In genomic region chr6:1965596-1966224, GRCh38 we compare ENCODE assay signal across 16 cellular contexts.
DNase-seq lines count a peak whose midpoint lies in the region; ATAC-seq and TF ChIP-seq lines count a peak whose summit lies in the region.
"Had no signal": no experiment of that assay in that cellular context is flagged by ENCODE, and none has a peak within 500 bp of the region (broad histone marks: within the 10 kb centered on the region; RNA-seq: fewer than 3 reads in every experiment).

No MANE protein-coding gene starts in this region.

- peaks cover 0 to 9% of the 10 kb centered on the region in 2 donors for H3K36me3 Mint-ChIP-seq in activated naive CD4-positive, alpha-beta T cell treated with anti-CD3 and anti-CD28 coated beads, Interleukin-2, amount 50 U/mL, for 72 hours

- H3K4me1 Mint-ChIP-seq in stimulated activated naive CD8-positive, alpha-beta T cell treated with anti-CD3 and anti-CD28 coated beads, Interleukin-15, amount 100 ng/mL, for 72 hours = peaks cover 6% of the 10 kb centered on the region
- H3K4me1 Mint-ChIP-seq: CD4-positive, alpha-beta memory T cell had no signal

- H3K27ac ChIP-seq in left ventricle myocardium inferior (replicated peaks) = peak overlapping the region; percentile 27
- H3K27ac ChIP-seq: 22Rv1; BLaER1 treated with 17β-estradiol and CSF1 and Interleukin-3, amounts not matched to agents 10 nM and 100 nM; KMS-11 had no signal

- DNase-seq in left ventricle myocardium inferior (no peak), left cardiac atrium (no peak), fibroblast of villous mesenchyme (ENCODE audit: low read depth) (peak; percentile 41)
- no peak for DNase-seq in stimulated activated naive CD8-positive, alpha-beta T cell treated with anti-CD3 and anti-CD28 coated beads, Interleukin-15, amount 100 ng/mL, for 72 hours
- no peak for DNase-seq in activated naive CD4-positive, alpha-beta T cell treated with anti-CD3 and anti-CD28 coated beads, Interleukin-2, amount 50 U/mL, for 72 hours (ENCODE audit: low spot score in 2 of 2)
- DNase-seq: CD4-positive, alpha-beta memory T cell; DMS79; EL had no signal

- peaks cover 0 to 4% of the 10 kb centered on the region in 2 donors for H3K9me3 Mint-ChIP-seq in stimulated activated naive CD8-positive, alpha-beta T cell treated with anti-CD3 and anti-CD28 coated beads, Interleukin-15, amount 100 ng/mL, for 72 hours
- H3K9me3 Mint-ChIP-seq in activated naive CD4-positive, alpha-beta T cell treated with anti-CD3 and anti-CD28 coated beads, Interleukin-2, amount 50 U/mL, for 72 hours = no peaks in the 10 kb centered on the region

- no peak overlapping the region for H3K27ac Mint-ChIP-seq in stimulated activated naive CD8-positive, alpha-beta T cell treated with anti-CD3 and anti-CD28 coated beads, Interleukin-15, amount 100 ng/mL, for 72 hours
- peak overlapping the region in 1 of 2 donors; percentile 87 for H3K27ac Mint-ChIP-seq in activated naive CD4-positive, alpha-beta T cell treated with anti-CD3 and anti-CD28 coated beads, Interleukin-2, amount 50 U/mL, for 72 hours

- TF ChIP-seq CTCF in left ventricle myocardium inferior (IDR thresholded peaks at IDR 0.05; ENCODE audit: borderline replicate concordance) (no peak), fibroblast of villous mesenchyme (IDR thresholded peaks at IDR 0.05; ENCODE audit: insufficient read depth, low read depth, low read length) (no peak)

- H3K36me3 ChIP-seq in left ventricle myocardium inferior = no peaks in the 10 kb centered on the region
- H3K36me3 ChIP-seq: HAP-1 had no signal

- H3K27me3 Mint-ChIP-seq in stimulated activated naive CD8-positive, alpha-beta T cell treated with anti-CD3 and anti-CD28 coated beads, Interleukin-15, amount 100 ng/mL, for 72 hours = no peaks in the 10 kb centered on the region
- H3K27me3 Mint-ChIP-seq: CD4-positive, alpha-beta memory T cell had no signal

- no peak overlapping the region for H3K4me3 Mint-ChIP-seq in stimulated activated naive CD8-positive, alpha-beta T cell treated with anti-CD3 and anti-CD28 coated beads, Interleukin-15, amount 100 ng/mL, for 72 hours
- H3K4me3 Mint-ChIP-seq: CD4-positive, alpha-beta memory T cell had no signal

- peaks cover 10% of the 10 kb centered on the region for H3K4me1 ChIP-seq in left ventricle myocardium inferior
- H3K4me1 ChIP-seq: BLaER1 treated with 17β-estradiol and CSF1 and Interleukin-3, amounts not matched to agents 10 nM and 100 nM; HAP-1 had no signal

- ATAC-seq in left cardiac atrium (no peak), HG02610 (IDR thresholded peaks at IDR 0.05; ENCODE audit: unreplicated experiment) (peak; percentile 65), GM21367 (IDR thresholded peaks at IDR 0.05; ENCODE audit: unreplicated experiment) (no peak), GM18498 (IDR thresholded peaks at IDR 0.05; ENCODE audit: unreplicated experiment) (no peak)
- no peak for ATAC-seq in stimulated activated naive CD8-positive, alpha-beta T cell treated with anti-CD3 and anti-CD28 coated beads, Interleukin-15, amount 100 ng/mL, for 72 hours
- no peak for ATAC-seq in activated naive CD4-positive, alpha-beta T cell treated with anti-CD3 and anti-CD28 coated beads, Interleukin-2, amount 50 U/mL, for 72 hours
- ATAC-seq: HepG2 had no signal

- H3K9me3 ChIP-seq in left ventricle myocardium inferior (replicated peaks) = no peaks in the 10 kb centered on the region
- H3K9me3 ChIP-seq: BLaER1 treated with 17β-estradiol and CSF1 and Interleukin-3, amounts not matched to agents 10 nM and 100 nM; HAP-1 had no signal

- H3K4me3 ChIP-seq in left ventricle myocardium inferior (no peak overlapping the region), fibroblast of villous mesenchyme (ENCODE audit: low read depth, low read length) (no peak overlapping the region)
- H3K4me3 ChIP-seq: BLaER1 treated with 17β-estradiol and CSF1 and Interleukin-3, amounts not matched to agents 10 nM and 100 nM; HAP-1 had no signal

- intact Hi-C loops in left ventricle myocardium inferior (cut with micrococcal nuclease) = no loop called here
- intact Hi-C loops in left cardiac atrium (cut with DNase I) = no loop called here

- no peaks in the 10 kb centered on the region for H3K27me3 ChIP-seq in left ventricle myocardium inferior (ENCODE audit: low read depth)
- H3K27me3 ChIP-seq: BLaER1 treated with 17β-estradiol and CSF1 and Interleukin-3, amounts not matched to agents 10 nM and 100 nM had no signal
